Comparison of ENCODE assay signal across 8 cellular contexts in the genomic region with DNA sequence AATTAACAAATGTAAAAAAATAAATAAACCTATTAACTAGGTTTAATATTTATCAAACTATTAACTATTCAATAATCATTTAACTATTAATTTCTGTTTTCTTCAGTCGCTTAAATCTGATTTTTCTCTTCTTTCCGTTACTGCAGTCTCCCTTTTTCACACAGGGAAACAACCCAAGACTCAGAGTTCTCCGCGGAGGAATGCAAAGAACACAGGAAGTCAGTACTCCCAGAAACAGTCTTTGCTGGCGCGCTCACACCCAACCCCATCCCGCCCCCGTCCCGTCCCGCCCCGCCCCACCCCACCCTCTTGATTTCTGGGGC. TPM values are rescaled to one million over a fixed set of nuclear protein-coding genes. Genes with fewer than 3 reads are reported as not detected.
A peak's percentile ranks its signal among the peaks of the same experiment; 100 is the strongest.
DNase-seq lines count a peak whose midpoint lies in the region; ATAC-seq and TF ChIP-seq lines count a peak whose summit lies in the region.

No MANE protein-coding gene starts in this region.

- H3K36me3 ChIP-seq in liver (ENCODE audit: control insufficient read depth in 4 of 4, insufficient read depth in 3 of 4, low read depth in 1 of 4, low read length in 3 of 4) (peaks cover 2 to 24% (median 19%) of the 10 kb centered on the region in 4 donors), thyroid gland (peaks cover 14 to 22% of the 10 kb centered on the region in 2 donors)

- peak overlapping the region in 1 of 2 donors; percentile 27 for H3K9ac ChIP-seq in liver (ENCODE audit: low read depth in 1 of 2, low read length in 2 of 2)

- no peak for ATAC-seq in activated CD8-positive, alpha-beta memory T cell treated with anti-CD3 and anti-CD28 coated beads, Interleukin-2, amount 10 ng/mL, durations not matched to agents 7 days and 5 days
- ATAC-seq in HG03439 (IDR thresholded peaks at IDR 0.05; ENCODE audit: unreplicated experiment): no peak

- H3K36me3 Mint-ChIP-seq in activated CD8-positive, alpha-beta memory T cell treated with anti-CD3 and anti-CD28 coated beads, Interleukin-2, amount 10 ng/mL, durations not matched to agents 7 days and 5 days: peaks cover 22% of the 10 kb centered on the region

- intact Hi-C loops in thyroid gland (cut with DNase I): no loop called here

- TF ChIP-seq CTCF in liver (IDR thresholded peaks at IDR 0.05; ENCODE audit: low read depth, low read length, missing input control) (no peak), thyroid gland (IDR thresholded peaks at IDR 0.05) (no peak)

- H3K9me3 Mint-ChIP-seq in activated CD8-positive, alpha-beta memory T cell treated with anti-CD3 and anti-CD28 coated beads, Interleukin-2, amount 10 ng/mL, durations not matched to agents 7 days and 5 days (ENCODE audit: low read depth): no peaks in the 10 kb centered on the region

- TF ChIP-seq POLR2A in thyroid gland (IDR thresholded peaks at IDR 0.05): no peak

- peak overlapping the region; percentile 91 for H3K4me3 Mint-ChIP-seq in activated CD8-positive, alpha-beta memory T cell treated with anti-CD3 and anti-CD28 coated beads, Interleukin-2, amount 10 ng/mL, durations not matched to agents 7 days and 5 days

- H3K4me1 ChIP-seq in liver (ENCODE audit: control insufficient read depth in 4 of 4, insufficient read depth in 4 of 4, low read length in 3 of 4) (peaks cover 3 to 18% (median 16%) of the 10 kb centered on the region in 4 donors), thyroid gland (peaks cover 14 to 20% of the 10 kb centered on the region in 2 donors)

- peak overlapping the region; percentile 65 for H3K27ac ChIP-seq in angular gyrus (ENCODE audit: low read depth, low read length)
- peak overlapping the region in 1 of 2 donors; percentile 3 for H3K27ac ChIP-seq in liver (ENCODE audit: low read depth in 1 of 2, low read length in 2 of 2)
- peak overlapping the region; percentile 67 to 93 (median 86) for H3K27ac ChIP-seq in thyroid gland

- 4% methylated on average over 11 of the region's 11 CpGs for WGBS in liver
- WGBS in thyroid gland, 2 donors: 1 to 3% methylated on average over 11 of the region's 11 CpGs

- H3K27me3 ChIP-seq in liver (ENCODE audit: control insufficient read depth in 4 of 4, insufficient read depth in 4 of 4, low read length in 3 of 4): no peaks in the 10 kb centered on the region
- no peaks in the 10 kb centered on the region for H3K27me3 ChIP-seq in thyroid gland

- H3K4me1 Mint-ChIP-seq in activated CD8-positive, alpha-beta memory T cell treated with anti-CD3 and anti-CD28 coated beads, Interleukin-2, amount 10 ng/mL, durations not matched to agents 7 days and 5 days: peaks cover 41% of the 10 kb centered on the region

- H3K27me3 Mint-ChIP-seq in activated CD8-positive, alpha-beta memory T cell treated with anti-CD3 and anti-CD28 coated beads, Interleukin-2, amount 10 ng/mL, durations not matched to agents 7 days and 5 days: peaks cover 2% of the 10 kb centered on the region

- no peak for TF ChIP-seq RAD21 in liver (IDR thresholded peaks at IDR 0.05)

- CTCF ChIA-PET in activated CD8-positive, alpha-beta memory T cell treated with anti-CD3 and anti-CD28 coated beads, Interleukin-2, amount 10 ng/mL, durations not matched to agents 7 days and 5 days (lab: Charles Lee): interaction anchor here (0.6 to 2.9 kb wide), 4 partner anchors 16 to 103 kb away, joined by 3 to 27 read pairs (median 4); no protein-coding TSS in a partner anchor

- H3K4me3 ChIP-seq in liver (ENCODE audit: low read depth in 1 of 3, low read length in 3 of 3) (peak overlapping the region; percentile 66 to 100 (median 99)), thyroid gland (replicated peaks in 1 of 3) (peak overlapping the region in 1 of 3 donors; percentile 73)

- H3K9me3 ChIP-seq in liver (ENCODE audit: control insufficient read depth in 4 of 4, low read length in 3 of 4) (no peaks in the 10 kb centered on the region), thyroid gland (no peaks in the 10 kb centered on the region)

- peak overlapping the region; percentile 85 for H3K27ac Mint-ChIP-seq in activated CD8-positive, alpha-beta memory T cell treated with anti-CD3 and anti-CD28 coated beads, Interleukin-2, amount 10 ng/mL, durations not matched to agents 7 days and 5 days

- DNase-seq in activated CD8-positive, alpha-beta memory T cell treated with anti-CD3 and anti-CD28 coated beads, Interleukin-2, amount 10 ng/mL, durations not matched to agents 7 days and 5 days: no peak
- DNase-seq in activated CD8-positive, alpha-beta memory T cell treated with anti-CD3 and anti-CD28 coated beads for 24 hours: no peak
- DNase-seq in thyroid gland: no peak
- no peak for DNase-seq in NCI-H774 (lab: John Stamatoyannopoulos, UW)
- no peak for DNase-seq in HuH-7 (ENCODE audit: low spot score)

TF ChIP-seq in liver, 16 proteins besides CTCF, POLR2A, EP300 and RAD21 (continues in another document):
- TF ChIP-seq EGR1 (IDR thresholded peaks at IDR 0.05; ENCODE audit: low read depth in 2 of 2) (no peak), FOXA2 (IDR thresholded peaks at IDR 0.05) (no peak), JUND (IDR thresholded peaks at IDR 0.05) (no peak), NR2F2 (IDR thresholded peaks at IDR 0.05) (no peak), SP1 (IDR thresholded peaks at IDR 0.05) (no peak), YY1 (IDR thresholded peaks at IDR 0.05) (no peak), HNF4G (IDR thresholded peaks at IDR 0.05) (no peak), GABPA (IDR thresholded peaks at IDR 0.05 in 1 of 2, conservative IDR thresholded peaks at IDR 0.05 in 1 of 2) (no peak), HNF4A (conservative IDR thresholded peaks at IDR 0.05) (no peak), RXRA (IDR thresholded peaks at IDR 0.05) (no peak)
- TF ChIP-seq, protein P1, sequence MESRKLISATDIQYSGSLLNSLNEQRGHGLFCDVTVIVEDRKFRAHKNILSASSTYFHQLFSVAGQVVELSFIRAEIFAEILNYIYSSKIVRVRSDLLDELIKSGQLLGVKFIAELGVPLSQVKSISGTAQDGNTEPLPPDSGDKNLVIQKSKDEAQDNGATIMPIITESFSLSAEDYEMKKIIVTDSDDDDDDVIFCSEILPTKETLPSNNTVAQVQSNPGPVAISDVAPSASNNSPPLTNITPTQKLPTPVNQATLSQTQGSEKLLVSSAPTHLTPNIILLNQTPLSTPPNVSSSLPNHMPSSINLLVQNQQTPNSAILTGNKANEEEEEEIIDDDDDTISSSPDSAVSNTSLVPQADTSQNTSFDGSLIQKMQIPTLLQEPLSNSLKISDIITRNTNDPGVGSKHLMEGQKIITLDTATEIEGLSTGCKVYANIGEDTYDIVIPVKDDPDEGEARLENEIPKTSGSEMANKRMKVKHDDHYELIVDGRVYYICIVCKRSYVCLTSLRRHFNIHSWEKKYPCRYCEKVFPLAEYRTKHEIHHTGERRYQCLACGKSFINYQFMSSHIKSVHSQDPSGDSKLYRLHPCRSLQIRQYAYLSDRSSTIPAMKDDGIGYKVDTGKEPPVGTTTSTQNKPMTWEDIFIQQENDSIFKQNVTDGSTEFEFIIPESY (IDR thresholded peaks at IDR 0.05): no peak
- TF ChIP-seq, protein P2, sequence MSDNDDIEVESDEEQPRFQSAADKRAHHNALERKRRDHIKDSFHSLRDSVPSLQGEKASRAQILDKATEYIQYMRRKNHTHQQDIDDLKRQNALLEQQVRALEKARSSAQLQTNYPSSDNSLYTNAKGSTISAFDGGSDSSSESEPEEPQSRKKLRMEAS (IDR thresholded peaks at IDR 0.05): no peak

RNA-seq across cellular contexts. Expression of a gene that starts 0.4 kb away (rescaled TPM):
- 100 to 1,000 TPM; 102 to 111 TPM for total RNA-seq in activated CD8-positive, alpha-beta memory T cell treated with anti-CD3 and anti-CD28 coated beads, Interleukin-2, amount 10 ng/mL, durations not matched to agents 7 days and 5 days
- total RNA-seq in liver: 10 to 100 TPM; 31.0 to 64.8 TPM
- polyA plus RNA-seq in liver: 10 to 100 TPM; 35.9 to 58.6 TPM
- 100 to 1,000 TPM in 2 of 4 donors, 10 to 100 TPM in 2; 82.8 to 164 (median 114) TPM for total RNA-seq in thyroid gland

RNA-seq across cellular contexts. Expression of a gene that starts 9.7 kb away (rescaled TPM):
- under 1 TPM; 0.16 to 0.44 TPM for total RNA-seq in activated CD8-positive, alpha-beta memory T cell treated with anti-CD3 and anti-CD28 coated beads, Interleukin-2, amount 10 ng/mL, durations not matched to agents 7 days and 5 days
- total RNA-seq in liver (under 1 TPM in 1 of 2 donors, not detected in 1; 0.08 TPM), thyroid gland (not detected)
- under 1 TPM in 1 of 2 donors, not detected in 1; 0.05 TPM for polyA plus RNA-seq in liver

RNA-seq across cellular contexts. Expression of a gene that starts 34.1 kb away (rescaled TPM):
- not detected for total RNA-seq in activated CD8-positive, alpha-beta memory T cell treated with anti-CD3 and anti-CD28 coated beads, Interleukin-2, amount 10 ng/mL, durations not matched to agents 7 days and 5 days
- total RNA-seq in liver: 10 to 100 TPM in 1 of 2 donors, under 1 TPM in 1; 0.59 to 27.0 TPM
- polyA plus RNA-seq in liver: 1 to 10 TPM; 2.9 to 5.7 TPM
- total RNA-seq in thyroid gland: not detected

RNA-seq across cellular contexts. Expression of a gene that starts 35.4 kb away (rescaled TPM):
- 1 to 10 TPM; 2.1 to 6.9 TPM for total RNA-seq in activated CD8-positive, alpha-beta memory T cell treated with anti-CD3 and anti-CD28 coated beads, Interleukin-2, amount 10 ng/mL, durations not matched to agents 7 days and 5 days
- total RNA-seq in liver (100 to 1,000 TPM; 107 to 191 TPM), thyroid gland (100 to 1,000 TPM; 152 to 212 (median 183) TPM)
- polyA plus RNA-seq in liver: 100 to 1,000 TPM in 1 of 2 donors, 10 to 100 TPM in 1; 72.9 to 156 TPM

RNA-seq across cellular contexts. Expression of a gene that starts 40.6 kb away (rescaled TPM):
- total RNA-seq in activated CD8-positive, alpha-beta memory T cell treated with anti-CD3 and anti-CD28 coated beads, Interleukin-2, amount 10 ng/mL, durations not matched to agents 7 days and 5 days: not detected
- 1 to 10 TPM; 1.6 to 5.9 TPM for total RNA-seq in liver
- polyA plus RNA-seq in liver: 1 to 10 TPM; 1.5 to 1.6 TPM
- not detected for total RNA-seq in thyroid gland
